Comparison of ENCODE assay signal across 25 cellular contexts in the genomic region with DNA sequence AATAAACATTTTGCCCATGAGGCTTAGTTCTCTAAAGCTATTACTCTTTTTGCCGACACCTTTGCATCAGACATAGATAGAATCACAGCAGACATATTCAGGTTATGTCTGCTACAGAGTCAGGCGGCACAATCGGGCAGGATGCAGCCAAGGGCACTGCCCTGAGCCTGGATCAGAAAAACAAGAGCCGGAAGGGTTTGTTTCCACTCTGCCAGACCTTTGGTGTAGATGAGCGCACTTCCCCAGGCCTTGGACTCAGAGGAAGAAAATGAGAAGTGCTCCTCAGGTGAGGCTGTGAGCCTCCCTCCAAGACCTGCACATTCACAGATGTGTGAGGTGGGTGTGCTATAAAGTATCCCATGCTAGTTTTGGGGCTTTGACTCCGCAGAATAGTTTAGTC.
"Had no signal": no experiment of that assay in that cellular context is flagged by ENCODE, and none has a peak within 500 bp of the region (broad histone marks: within the 10 kb centered on the region; RNA-seq: fewer than 3 reads in every experiment).

No MANE protein-coding gene starts in this region.

- H3K4me3 ChIP-seq: esophagus squamous epithelium, gastrocnemius medialis, left ventricle myocardium inferior, mucosa of descending colon, upper lobe of left lung had no signal

- H3K4me1 Mint-ChIP-seq: activated naive CD8-positive, alpha-beta T cell treated with anti-CD3 and anti-CD28 coated beads for 36 hours; stimulated activated naive B cell treated with anti-CD40 and anti-IgM and Interleukin-4, amounts not matched to agents 10 μg/mL and 1 μg/mL and 100 μg/mL, for 72 hours had no signal

- ATAC-seq: activated T-cell treated with anti-CD3 and anti-CD28 coated beads, Interleukin-2, amount 50 U/mL, for 4 hours; gastrocnemius medialis; mucosa of descending colon; sciatic nerve; stimulated activated naive B cell treated with anti-CD40 and anti-IgM and Interleukin-4, amounts not matched to agents 10 μg/mL and 1 μg/mL and 100 μg/mL, for 72 hours; WTC11 had no signal

- H3K36me3 ChIP-seq: esophagus squamous epithelium, gastrocnemius medialis, left ventricle myocardium inferior, upper lobe of left lung had no signal

- H3K36me3 Mint-ChIP-seq: activated naive CD8-positive, alpha-beta T cell treated with anti-CD3 and anti-CD28 coated beads for 36 hours; stimulated activated naive B cell treated with anti-CD40 and anti-IgM and Interleukin-4, amounts not matched to agents 10 μg/mL and 1 μg/mL and 100 μg/mL, for 72 hours; WTC11 had no signal

- H3K27me3 Mint-ChIP-seq: activated naive CD8-positive, alpha-beta T cell treated with anti-CD3 and anti-CD28 coated beads for 36 hours had no signal

- H3K4me3 Mint-ChIP-seq: activated naive CD8-positive, alpha-beta T cell treated with anti-CD3 and anti-CD28 coated beads for 36 hours; activated T-cell treated with anti-CD3 and anti-CD28 coated beads, Interleukin-2, amount 50 U/mL, for 4 hours; stimulated activated naive B cell treated with anti-CD40 and anti-IgM and Interleukin-4, amounts not matched to agents 10 μg/mL and 1 μg/mL and 100 μg/mL, for 72 hours; WTC11 had no signal

- H3K9me3 ChIP-seq: esophagus squamous epithelium, gastrocnemius medialis, left ventricle myocardium inferior, mucosa of descending colon, upper lobe of left lung had no signal

- DNase-seq: activated CD8-positive, alpha-beta memory T cell treated with anti-CD3 and anti-CD28 coated beads for 24 hours; activated CD8-positive, alpha-beta memory T cell treated with anti-CD3 and anti-CD28 coated beads, Interleukin-2, amount 50 U/mL, for 48 hours; activated naive CD4-positive, alpha-beta T cell treated with Interleukin-2 at 50 U/mL for 16 hours; activated naive CD8-positive, alpha-beta T cell treated with anti-CD3 and anti-CD28 coated beads for 36 hours; activated T-cell treated with anti-CD3 and anti-CD28 coated beads, Interleukin-2, amount 50 U/mL, for 4 hours; cortex of kidney; effector CD8-positive, alpha-beta T cell; esophagus squamous epithelium; gastrocnemius medialis; head of caudate nucleus; hypothalamus; left ventricle myocardium inferior; mammary epithelial cell; mucosa of descending colon; nucleus accumbens; posterior cingulate gyrus; small intestine; stimulated activated CD4-positive, alpha-beta T cell treated with anti-CD3 and anti-CD28 coated beads, Interleukin-2, amount 100 ng/mL, for 48 hours; stimulated activated CD8-positive, alpha-beta memory T cell treated with anti-CD3 and anti-CD28 coated beads, Interleukin-4, amount 100 ng/mL, for 48 hours; stimulated activated naive B cell treated with anti-CD40 and anti-IgM and Interleukin-4, amounts not matched to agents 10 μg/mL and 1 μg/mL and 100 μg/mL, for 72 hours; T-helper 9 cell; upper lobe of left lung had no signal

- H3K27ac ChIP-seq: gastrocnemius medialis, left ventricle myocardium inferior, upper lobe of left lung had no signal

- H3K9me3 Mint-ChIP-seq: activated naive CD8-positive, alpha-beta T cell treated with anti-CD3 and anti-CD28 coated beads for 36 hours; activated T-cell treated with anti-CD3 and anti-CD28 coated beads, Interleukin-2, amount 50 U/mL, for 4 hours; activated T-helper 2 cell treated with anti-CD3 and anti-CD28 coated beads, Interferon-gamma antibody, Interleukin-2, Interleukin-4, amounts not matched to agents 10 μg/mL and 5 μg/mL and 100 μg/mL, durations not matched to agents 14 hours and 24 hours and 36 hours; stimulated activated naive B cell treated with anti-CD40 and anti-IgM and Interleukin-4, amounts not matched to agents 10 μg/mL and 1 μg/mL and 100 μg/mL, for 72 hours; WTC11 had no signal

- H3K27ac Mint-ChIP-seq: activated naive CD8-positive, alpha-beta T cell treated with anti-CD3 and anti-CD28 coated beads for 36 hours; activated T-helper 2 cell treated with anti-CD3 and anti-CD28 coated beads, Interferon-gamma antibody, Interleukin-2, Interleukin-4, amounts not matched to agents 10 μg/mL and 5 μg/mL and 100 μg/mL, durations not matched to agents 14 hours and 24 hours and 36 hours; stimulated activated naive B cell treated with anti-CD40 and anti-IgM and Interleukin-4, amounts not matched to agents 10 μg/mL and 1 μg/mL and 100 μg/mL, for 72 hours; WTC11 had no signal

- H3K27me3 ChIP-seq: esophagus squamous epithelium, gastrocnemius medialis, upper lobe of left lung had no signal
